ENCODE assay signal across 26 cellular contexts in genomic region chr12:120757226-120757742, GRCh38.
"Had no signal": no experiment of that assay in that cellular context is flagged by ENCODE, and none has a peak within 500 bp of the region (broad histone marks: within the 10 kb centered on the region; RNA-seq: fewer than 3 reads in every experiment).

No MANE protein-coding gene starts in this region.

- H3K27me3 Mint-ChIP-seq: activated B cell treated with CpG ODN at 0.5 μM for 24 hours; activated naive CD8-positive, alpha-beta T cell; activated T-helper 17 cell treated with anti-CD3 and anti-CD28 coated beads, Interleukin-2, amount 50 U/mL, for 72 hours; T-helper 17 cell had no signal

- ATAC-seq: activated T-helper 17 cell treated with anti-CD3 and anti-CD28 coated beads, Interleukin-2, amount 50 U/mL, for 72 hours; T-helper 17 cell had no signal

- H3K27me3 ChIP-seq: Peyer's patch, SJCRH30 had no signal

- H3K4me1 ChIP-seq: SJCRH30 had no signal

- H3K4me3 ChIP-seq: Peyer's patch, SJCRH30 had no signal

- H3K27ac ChIP-seq: Peyer's patch, RWPE1, SJCRH30 had no signal

- H3K9me3 Mint-ChIP-seq: activated T-helper 17 cell treated with anti-CD3 and anti-CD28 coated beads, Interleukin-2, amount 50 U/mL, for 72 hours had no signal

- DNase-seq: activated B cell treated with CpG ODN at 0.5 μM for 24 hours; activated CD4-positive, alpha-beta memory T cell treated with anti-CD3 and anti-CD28 coated beads, Interleukin-2, amount 10 ng/mL, durations not matched to agents 7 days and 5 days; activated CD4-positive, alpha-beta T cell treated with anti-CD3 and anti-CD28 coated beads for 1 hour; activated CD4-positive, alpha-beta T cell treated with anti-CD3 and anti-CD28 coated beads, Interleukin-2, amount 10 ng/mL, durations not matched to agents 24 days and 14 days; activated gamma-delta T cell; activated naive CD4-positive, alpha-beta T cell treated with anti-CD3 and anti-CD28 coated beads for 36 hours; activated T-cell treated with anti-CD3 and anti-CD28 coated beads for 4 hours; activated T-cell treated with anti-CD3 and anti-CD28 coated beads, Interleukin-2, amount 50 U/mL, for 48 hours; amygdala; Kasumi-1; KBM-7; NCI-H1105 treated with DMSO at 0.1 percent for 48 hours; NCI-H1436 treated with DMSO at 0.1 percent for 48 hours; NCI-H187; NCI-H2081; NCI-H446; NCI-H524; Peyer's patch; Right ventricle myocardium superior; SJCRH30; T-helper 17 cell; T-helper 9 cell had no signal

- H3K4me3 Mint-ChIP-seq: activated B cell treated with CpG ODN at 0.5 μM for 24 hours; activated CD4-positive, alpha-beta memory T cell treated with anti-CD3 and anti-CD28 coated beads, Interleukin-2, amount 10 ng/mL, durations not matched to agents 7 days and 5 days; activated CD4-positive, alpha-beta T cell treated with anti-CD3 and anti-CD28 coated beads, Interleukin-2, amount 10 ng/mL, durations not matched to agents 24 days and 14 days; activated naive CD4-positive, alpha-beta T cell treated with anti-CD3 and anti-CD28 coated beads for 36 hours; activated naive CD8-positive, alpha-beta T cell; activated T-helper 17 cell treated with anti-CD3 and anti-CD28 coated beads, Interleukin-2, amount 50 U/mL, for 72 hours; brain; T-helper 17 cell had no signal

- H3K27ac Mint-ChIP-seq: activated B cell treated with CpG ODN at 0.5 μM for 24 hours; activated CD4-positive, alpha-beta memory T cell treated with anti-CD3 and anti-CD28 coated beads, Interleukin-2, amount 10 ng/mL, durations not matched to agents 7 days and 5 days; activated CD4-positive, alpha-beta T cell treated with anti-CD3 and anti-CD28 coated beads, Interleukin-2, amount 10 ng/mL, durations not matched to agents 24 days and 14 days; activated naive CD4-positive, alpha-beta T cell treated with anti-CD3 and anti-CD28 coated beads for 36 hours; activated naive CD8-positive, alpha-beta T cell; activated T-helper 17 cell treated with anti-CD3 and anti-CD28 coated beads, Interleukin-2, amount 50 U/mL, for 72 hours; T-helper 17 cell had no signal

- H3K36me3 Mint-ChIP-seq: activated naive CD8-positive, alpha-beta T cell had no signal
